ENCODE assay signal across 13 cellular contexts in the genomic region with DNA sequence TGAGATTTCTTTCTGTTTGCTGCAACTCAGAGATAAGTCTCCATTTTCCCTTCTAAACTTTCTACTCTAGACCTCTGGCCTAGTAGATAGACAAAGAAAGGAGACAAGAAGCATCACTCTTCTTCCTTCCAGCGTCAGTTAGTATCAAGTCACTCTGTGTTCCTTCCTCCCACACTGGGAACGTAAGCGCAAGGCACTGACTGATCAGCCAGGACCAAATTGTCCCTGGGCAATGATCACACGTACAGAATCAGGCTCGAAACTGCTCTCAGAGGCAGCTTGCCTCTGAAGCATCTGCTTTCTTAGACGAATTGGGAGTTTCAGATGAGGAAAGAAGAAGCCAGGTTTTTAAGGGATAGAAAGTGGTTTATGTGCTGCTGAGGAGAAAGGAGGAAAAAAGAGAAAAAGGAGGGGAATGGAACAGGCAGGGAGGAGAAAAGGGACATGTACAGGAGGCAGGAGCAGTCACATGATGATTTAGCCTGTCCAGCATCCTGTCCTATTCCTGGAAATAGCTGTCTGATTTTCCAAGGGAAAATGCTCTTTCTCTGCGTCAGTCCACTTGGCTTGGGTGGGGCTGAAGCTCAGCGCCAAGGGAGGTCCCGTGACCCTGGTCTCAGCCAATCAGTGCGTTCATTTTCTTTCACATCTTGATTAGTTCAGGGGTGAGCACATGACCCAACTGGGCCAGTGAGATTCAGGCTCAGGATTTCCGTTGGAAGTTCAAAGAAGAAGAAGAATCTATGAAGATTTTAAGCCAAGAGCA.
DNase-seq lines count a peak whose midpoint lies in the region; TF ChIP-seq lines count a peak whose summit lies in the region.
"Had no signal": no experiment of that assay in that cellular context is flagged by ENCODE, and none has a peak within 500 bp of the region (broad histone marks: within the 10 kb centered on the region; RNA-seq: fewer than 3 reads in every experiment).

No MANE protein-coding gene starts in this region.

- H3K27me3 Mint-ChIP-seq in activated CD4-positive, alpha-beta T cell treated with anti-CD3 and anti-CD28 coated beads, Interleukin-2, amount 10 ng/mL, durations not matched to agents 7 days and 5 days: peaks cover 9% of the 10 kb centered on the region

- CTCF ChIA-PET in activated CD4-positive, alpha-beta T cell treated with anti-CD3 and anti-CD28 coated beads, Interleukin-2, amount 10 ng/mL, durations not matched to agents 7 days and 5 days (lab: Charles Lee): no interaction called here

- no peaks in the 10 kb centered on the region for H3K9me3 ChIP-seq in hepatocyte (ENCODE audit: low read depth)

- H3K9ac ChIP-seq in rectal smooth muscle tissue (ENCODE audit: low read length): no peak overlapping the region

- H3K4me3 ChIP-seq in cardiac fibroblast (replicated peaks in 1 of 2; ENCODE audit: low read depth in 2 of 2, low read length in 2 of 2) (no peak overlapping the region), hepatocyte (no peak overlapping the region), rectal smooth muscle tissue (ENCODE audit: low read length) (no peak overlapping the region)

- H3K79me2 ChIP-seq in hepatocyte: no peaks in the 10 kb centered on the region

- H3K9me2 ChIP-seq in hepatocyte (replicated peaks; ENCODE audit: insufficient read depth): no peaks in the 10 kb centered on the region

- no peak overlapping the region for H3K4me2 ChIP-seq in hepatocyte

- H3K27me3 ChIP-seq in hepatocyte: no peaks in the 10 kb centered on the region
- H3K27me3 ChIP-seq in rectal smooth muscle tissue (ENCODE audit: control insufficient read depth, insufficient read depth, low read length): no peaks in the 10 kb centered on the region

- H3K36me3 ChIP-seq in hepatocyte (replicated peaks; ENCODE audit: insufficient read depth, low read depth) (no peaks in the 10 kb centered on the region), rectal smooth muscle tissue (ENCODE audit: control insufficient read depth, insufficient read depth, low read length) (no peaks in the 10 kb centered on the region)

- H3K27ac ChIP-seq in hepatocyte: peak overlapping the region; percentile 58
- peak overlapping the region; percentile 25 for H3K27ac ChIP-seq in rectal smooth muscle tissue (ENCODE audit: low read depth, low read length)

- no peaks in the 10 kb centered on the region for H3K9me3 Mint-ChIP-seq in activated CD4-positive, alpha-beta T cell treated with anti-CD3 and anti-CD28 coated beads, Interleukin-2, amount 10 ng/mL, durations not matched to agents 7 days and 5 days
- H3K9me3 Mint-ChIP-seq: activated naive CD4-positive, alpha-beta T cell treated with anti-CD3 and anti-CD28 coated beads, Interleukin-2, amount 10 ng/mL, durations not matched to agents 7 days and 5 days had no signal

- H3K36me3 Mint-ChIP-seq in activated CD4-positive, alpha-beta T cell treated with anti-CD3 and anti-CD28 coated beads, Interleukin-2, amount 10 ng/mL, durations not matched to agents 7 days and 5 days (ENCODE audit: low read depth): no peaks in the 10 kb centered on the region
- H3K36me3 Mint-ChIP-seq: activated naive CD4-positive, alpha-beta T cell treated with anti-CD3 and anti-CD28 coated beads, Interleukin-2, amount 10 ng/mL, durations not matched to agents 7 days and 5 days had no signal

- POLR2A ChIA-PET in activated CD4-positive, alpha-beta T cell treated with anti-CD3 and anti-CD28 coated beads, Interleukin-2, amount 10 ng/mL, durations not matched to agents 7 days and 5 days (lab: Charles Lee): no interaction called here

- H2AFZ ChIP-seq in hepatocyte: no peak overlapping the region

- H4K20me1 ChIP-seq in hepatocyte (ENCODE audit: insufficient read depth, poor library complexity, severe bottlenecking): no peaks in the 10 kb centered on the region

- peaks cover 1% of the 10 kb centered on the region for H3K4me1 ChIP-seq in hepatocyte (ENCODE audit: insufficient read depth)
- H3K4me1 ChIP-seq in rectal smooth muscle tissue (ENCODE audit: control insufficient read depth, insufficient read depth, low read length): peaks cover under 1% of the 10 kb centered on the region

- WGBS in hepatocyte (ENCODE audit: low lambda C conversion rate, missing lambda C conversion rate): 88% methylated on average over 11 of the region's 11 CpGs

- DNase-seq in AG20443 (ENCODE audit: low spot score) (peak; percentile 90), cardiac fibroblast (ENCODE audit: low read depth in 2 of 2) (peak; percentile 84 to 91), hepatocyte (ENCODE audit: low spot score) (no peak), SW 1271 (lab: John Stamatoyannopoulos, UW) (no peak)
- no peak for DNase-seq in activated CD4-positive, alpha-beta T cell treated with anti-CD3 and anti-CD28 coated beads, Interleukin-2, amount 10 ng/mL, durations not matched to agents 7 days and 5 days
- DNase-seq in activated naive CD4-positive, alpha-beta T cell treated with anti-CD3 and anti-CD28 coated beads, Interleukin-2, amount 50 U/mL, for 16 hours: no peak
- no peak for DNase-seq in activated CD4-positive, alpha-beta T cell treated with anti-CD3 and anti-CD28 coated beads for 4 hours
- DNase-seq: activated naive CD4-positive, alpha-beta T cell treated with anti-CD3 and anti-CD28 coated beads, Interleukin-2, amount 10 ng/mL, durations not matched to agents 7 days and 5 days; GF-D8; NCI-H1930 had no signal

- H3K4me3 Mint-ChIP-seq in activated CD4-positive, alpha-beta T cell treated with anti-CD3 and anti-CD28 coated beads, Interleukin-2, amount 10 ng/mL, durations not matched to agents 7 days and 5 days: no peak overlapping the region
- H3K4me3 Mint-ChIP-seq: activated naive CD4-positive, alpha-beta T cell treated with anti-CD3 and anti-CD28 coated beads, Interleukin-2, amount 10 ng/mL, durations not matched to agents 7 days and 5 days; memory B cell; type B pancreatic cell had no signal

- no peak for TF ChIP-seq CTCF in cardiac fibroblast (IDR thresholded peaks at IDR 0.05; ENCODE audit: low read depth, low read length)
- no peak for TF ChIP-seq CTCF in hepatocyte (IDR thresholded peaks at IDR 0.05; ENCODE audit: poor library complexity)

- no peaks in the 10 kb centered on the region for H3K4me1 Mint-ChIP-seq in activated CD4-positive, alpha-beta T cell treated with anti-CD3 and anti-CD28 coated beads, Interleukin-2, amount 10 ng/mL, durations not matched to agents 7 days and 5 days
- H3K4me1 Mint-ChIP-seq: activated naive CD4-positive, alpha-beta T cell treated with anti-CD3 and anti-CD28 coated beads, Interleukin-2, amount 10 ng/mL, durations not matched to agents 7 days and 5 days; memory B cell had no signal

- H3K27ac Mint-ChIP-seq in activated CD4-positive, alpha-beta T cell treated with anti-CD3 and anti-CD28 coated beads, Interleukin-2, amount 10 ng/mL, durations not matched to agents 7 days and 5 days: no peak overlapping the region
- H3K27ac Mint-ChIP-seq: activated naive CD4-positive, alpha-beta T cell treated with anti-CD3 and anti-CD28 coated beads, Interleukin-2, amount 10 ng/mL, durations not matched to agents 7 days and 5 days; memory B cell; type B pancreatic cell had no signal

Comparison
In these comparisons a context has a peak if more than half of its experiments do, and no peak if none do; other contexts are left out.
1. DNase-seq: peak in AG20443 (single experiment) and cardiac fibroblast (2 of 2); none in hepatocyte (single experiment), activated CD4-positive, alpha-beta T cell treated with anti-CD3 and anti-CD28 coated beads, Interleukin-2, amount 10 ng/mL, durations not matched to agents 7 days and 5 days (single experiment), activated naive CD4-positive, alpha-beta T cell treated with anti-CD3 and anti-CD28 coated beads, Interleukin-2, amount 50 U/mL, for 16 hours (single experiment), SW 1271 (0 of 2) and activated CD4-positive, alpha-beta T cell treated with anti-CD3 and anti-CD28 coated beads for 4 hours (0 of 2).